In genomic region chr6:17482711-17483110, GRCh38 we compare ENCODE assay signal across 25 cellular contexts.
"Had no signal": no experiment of that assay in that cellular context is flagged by ENCODE, and none has a peak within 500 bp of the region (broad histone marks: within the 10 kb centered on the region; RNA-seq: fewer than 3 reads in every experiment).

No MANE protein-coding gene starts in this region.

- H3K4me1 ChIP-seq: breast epithelium, prostate gland had no signal

- H3K27me3 ChIP-seq: breast epithelium, neutrophil, ovary, tibial artery had no signal

- H3K4me3 ChIP-seq: breast epithelium, ovary, prostate gland, tibial artery had no signal

- H3K9me3 ChIP-seq: breast epithelium, neutrophil, ovary, prostate gland, tibial artery had no signal

- H3K27ac Mint-ChIP-seq: activated naive CD8-positive, alpha-beta T cell treated with anti-CD3 and anti-CD28 coated beads for 36 hours; activated T-helper 2 cell treated with anti-CD3 and anti-CD28 coated beads, Interferon-gamma antibody, Interleukin-2, Interleukin-4, amounts not matched to agents 10 μg/mL and 5 μg/mL and 100 μg/mL, durations not matched to agents 14 hours and 24 hours and 36 hours; immature natural killer cell; natural killer cell; stimulated activated naive CD8-positive, alpha-beta T cell treated with anti-CD3 and anti-CD28 coated beads, Interleukin-15, Interleukin-2, amounts not matched to agents 100 ng/mL and 50 ng/mL, for 24 hours had no signal

- H3K36me3 Mint-ChIP-seq: activated naive CD8-positive, alpha-beta T cell treated with anti-CD3 and anti-CD28 coated beads for 36 hours; immature natural killer cell; natural killer cell had no signal

- ATAC-seq: activated T-cell treated with anti-CD3 and anti-CD28 coated beads, Interleukin-2, amount 50 U/mL, for 4 hours; natural killer cell had no signal

- H3K4me1 Mint-ChIP-seq: activated naive CD8-positive, alpha-beta T cell treated with anti-CD3 and anti-CD28 coated beads for 36 hours; immature natural killer cell; natural killer cell had no signal

- H3K9me3 Mint-ChIP-seq: activated naive CD8-positive, alpha-beta T cell treated with anti-CD3 and anti-CD28 coated beads for 36 hours; activated T-cell treated with anti-CD3 and anti-CD28 coated beads, Interleukin-2, amount 50 U/mL, for 4 hours; activated T-helper 2 cell treated with anti-CD3 and anti-CD28 coated beads, Interferon-gamma antibody, Interleukin-2, Interleukin-4, amounts not matched to agents 10 μg/mL and 5 μg/mL and 100 μg/mL, durations not matched to agents 14 hours and 24 hours and 36 hours; immature natural killer cell; natural killer cell; stimulated activated naive CD8-positive, alpha-beta T cell treated with anti-CD3 and anti-CD28 coated beads, Interleukin-15, Interleukin-2, amounts not matched to agents 100 ng/mL and 50 ng/mL, for 24 hours had no signal

- H3K4me3 Mint-ChIP-seq: activated naive CD8-positive, alpha-beta T cell treated with anti-CD3 and anti-CD28 coated beads for 36 hours; activated T-cell treated with anti-CD3 and anti-CD28 coated beads, Interleukin-2, amount 50 U/mL, for 4 hours; immature natural killer cell; natural killer cell; stimulated activated naive CD8-positive, alpha-beta T cell treated with anti-CD3 and anti-CD28 coated beads, Interleukin-15, Interleukin-2, amounts not matched to agents 100 ng/mL and 50 ng/mL, for 24 hours had no signal

- H3K27ac ChIP-seq: breast epithelium, epithelial cell of prostate, neutrophil, ovary, prostate gland, tibial artery had no signal

- H3K36me3 ChIP-seq: breast epithelium, neutrophil, ovary, prostate gland, tibial artery had no signal

- DNase-seq: activated CD4-positive, alpha-beta T cell treated with anti-CD3 and anti-CD28 coated beads, Interleukin-2, amount 50 U/mL, for 4 hours; activated CD8-positive, alpha-beta memory T cell treated with anti-CD3 and anti-CD28 coated beads for 24 hours; activated CD8-positive, alpha-beta memory T cell treated with anti-CD3 and anti-CD28 coated beads, Interleukin-2, amount 50 U/mL, for 48 hours; activated naive CD4-positive, alpha-beta T cell treated with Interleukin-2 at 50 U/mL for 16 hours; activated naive CD8-positive, alpha-beta T cell treated with anti-CD3 and anti-CD28 coated beads for 36 hours; activated T-cell treated with anti-CD3 and anti-CD28 coated beads, Interleukin-2, amount 50 U/mL, for 4 hours; cerebellar nuclear complex; cortex of kidney; immature natural killer cell; kidney glomerular epithelial cell; left ventricle myocardium superior; midbrain; natural killer cell; ovary; right cardiac atrium; stimulated activated CD4-positive, alpha-beta T cell treated with anti-CD3 and anti-CD28 coated beads, Interleukin-12 subunit alpha, Interleukin-12 subunit beta, amount 100 ng/mL, for 4 hours; substantia nigra; T-helper 9 cell; tibial artery had no signal
